Comparison of ENCODE assay signal across 8 cellular contexts in the genomic region with DNA sequence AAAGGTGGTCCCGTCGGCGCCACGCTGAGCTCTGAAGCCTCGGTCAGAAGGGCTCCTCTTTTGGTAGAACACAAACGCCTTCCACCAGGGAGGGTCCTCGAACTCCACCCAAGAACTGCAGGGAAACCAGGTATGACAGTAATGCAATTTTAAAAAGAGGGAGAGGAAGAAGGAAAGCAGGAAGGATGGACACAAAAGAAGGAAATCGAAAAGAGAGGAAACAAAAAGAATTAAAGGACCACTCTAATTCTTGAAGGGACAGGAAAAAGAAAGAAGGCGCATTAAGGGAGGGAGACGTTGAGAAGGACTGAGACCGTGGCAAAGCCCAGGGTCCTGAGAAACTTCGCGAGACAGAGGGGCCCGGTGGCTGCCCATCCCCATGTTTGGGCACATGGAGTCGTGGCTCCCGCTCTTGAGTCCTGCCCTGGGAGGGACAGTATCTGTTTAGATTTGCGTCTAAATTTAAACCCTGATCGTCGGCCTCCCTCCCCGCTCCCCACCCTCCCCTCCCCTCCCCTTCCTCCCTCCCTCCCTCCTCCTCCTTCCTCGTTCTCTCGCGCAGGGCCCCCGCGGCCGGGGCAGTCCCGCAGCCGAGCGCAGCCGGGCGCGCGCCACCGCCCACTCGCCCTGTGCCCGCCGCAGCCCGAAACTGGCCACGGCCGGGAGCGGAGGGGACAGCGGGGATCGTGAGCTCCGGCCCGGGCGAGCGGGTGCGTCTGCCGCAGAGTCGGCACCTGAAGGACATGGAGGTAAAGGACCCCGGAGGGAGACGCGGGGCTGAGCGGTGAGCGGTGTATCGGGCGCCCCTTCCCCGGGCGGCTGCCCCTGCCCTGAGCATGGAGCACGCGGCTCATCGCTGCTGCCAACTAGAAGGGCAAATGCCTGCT. TPM values are rescaled to one million over a fixed set of nuclear protein-coding genes. Genes with fewer than 3 reads are reported as not detected.
DNase-seq lines count a peak whose midpoint lies in the region; ATAC-seq and TF ChIP-seq lines count a peak whose summit lies in the region.

A gene with protein sequence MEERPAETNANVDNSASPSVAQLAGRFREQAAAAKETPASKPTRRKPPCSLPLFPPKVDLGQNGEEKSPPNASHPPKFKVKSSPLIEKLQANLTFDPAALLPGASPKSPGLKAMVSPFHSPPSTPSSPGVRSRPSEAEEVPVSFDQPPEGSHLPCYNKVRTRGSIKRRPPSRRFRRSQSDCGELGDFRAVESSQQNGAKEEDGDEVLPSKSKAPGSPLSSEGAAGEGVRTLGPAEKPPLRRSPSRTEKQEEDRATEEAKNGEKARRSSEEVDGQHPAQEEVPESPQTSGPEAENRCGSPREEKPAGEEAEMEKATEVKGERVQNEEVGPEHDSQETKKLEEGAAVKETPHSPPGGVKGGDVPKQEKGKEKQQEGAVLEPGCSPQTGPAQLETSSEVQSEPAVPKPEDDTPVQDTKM (plus strand): TSS at position 552 of the 887 bp plus-strand sequence. CDS start 192 bp downstream, at position 744.

- ATAC-seq in GM18498 (IDR thresholded peaks at IDR 0.05; ENCODE audit: unreplicated experiment) = peak; percentile 25

- no peak within 1 kb of the TSS for H3K27ac Mint-ChIP-seq in nephron progenitor cell

- H3K36me3 ChIP-seq in MM.1S (replicated peaks; ENCODE audit: insufficient read depth, low read length) (0 out of 2 replicates have a peak, but pooled peaks cover 4% of the 10 kb centered on the region), esophagus muscularis mucosa (no peaks in the 10 kb centered on the region), tibial nerve (no peaks in the 10 kb centered on the region)

- peak within 1 kb of the TSS; percentile 84 for H3K4me3 Mint-ChIP-seq in nephron progenitor cell

- H2AFZ ChIP-seq in MM.1S (ENCODE audit: low read length) = peak within 1 kb of the TSS; percentile 70

- H3K4me3 ChIP-seq in MM.1S (ENCODE audit: low read length) = peak within 1 kb of the TSS; percentile 83
- peak within 1 kb of the TSS; percentile 65 to 84 (median 71) for H3K4me3 ChIP-seq in esophagus muscularis mucosa
- H3K4me3 ChIP-seq in tibial nerve = peak within 1 kb of the TSS; percentile 28 to 68 (median 65)

- DNase-seq in MM.1S (peak; percentile 82), activated T-cell treated with anti-CD3 and anti-CD28 coated beads for 24 hours (ENCODE audit: low read depth) (peak; percentile 54), esophagus muscularis mucosa (ENCODE audit: extremely low spot score) (no peak), nephron progenitor cell (peak; percentile 64), tibial nerve (ENCODE audit: low spot score in 2 of 2) (no peak), NCI-H2107 treated with DMSO at 0.1 percent for 48 hours (lab: John Stamatoyannopoulos, UW; ENCODE audit: unreplicated experiment) (no peak), dedifferentiated amniotic fluid mesenchymal stem cell (ENCODE audit: extremely low spot score) (no peak)

- peaks cover 56% of the 10 kb centered on the region for H3K4me1 Mint-ChIP-seq in nephron progenitor cell

- no peaks in the 10 kb centered on the region for H4K20me1 ChIP-seq in MM.1S (ENCODE audit: insufficient read depth, low read length)

- peak within 1 kb of the TSS; percentile 91 for H3K9ac ChIP-seq in MM.1S (ENCODE audit: low read length)

- H3K4me2 ChIP-seq in MM.1S (ENCODE audit: low read depth, low read length) = peak within 1 kb of the TSS; percentile 90

- H3K9me2 ChIP-seq in MM.1S (replicated peaks; ENCODE audit: insufficient read depth, low read length) = no peaks in the 10 kb centered on the region

- H3K27me3 Mint-ChIP-seq in nephron progenitor cell (ENCODE audit: low read depth, poor library complexity) = peaks cover 34% of the 10 kb centered on the region

- intact Hi-C loops in esophagus muscularis mucosa (cut with DNase I) = no loop called here

- no peak for TF ChIP-seq EP300 in esophagus muscularis mucosa (IDR thresholded peaks at IDR 0.05)
- no peak for TF ChIP-seq EP300 in tibial nerve (IDR thresholded peaks at IDR 0.05)

- H3K9me3 ChIP-seq in MM.1S (replicated peaks; ENCODE audit: insufficient read depth, low read length) = no peaks in the 10 kb centered on the region
- no peaks in the 10 kb centered on the region for H3K9me3 ChIP-seq in esophagus muscularis mucosa
- H3K9me3 ChIP-seq in tibial nerve = peaks cover 0 to 3% (median 0%) of the 10 kb centered on the region in 4 donors

- peaks cover 52% of the 10 kb centered on the region for H3K79me2 ChIP-seq in MM.1S (ENCODE audit: low read length)

- WGBS in esophagus muscularis mucosa = 16% methylated on average over 32 of the region's 62 CpGs
- WGBS in tibial nerve, 2 donors = 7 to 15% methylated on average over 34 to 53 of the region's 62 CpGs

- peaks cover 10% of the 10 kb centered on the region for H3K9me3 Mint-ChIP-seq in nephron progenitor cell

- TF ChIP-seq CTCF in MM.1S (IDR thresholded peaks at IDR 0.05; ENCODE audit: low read length) = no peak
- no peak for TF ChIP-seq CTCF in esophagus muscularis mucosa (IDR thresholded peaks at IDR 0.05)
- TF ChIP-seq CTCF in nephron progenitor cell (IDR thresholded peaks at IDR 0.05) = no peak
- TF ChIP-seq CTCF in tibial nerve (IDR thresholded peaks at IDR 0.05) = no peak

- H3K27me3 ChIP-seq in MM.1S (replicated peaks; ENCODE audit: insufficient read depth, low read length) = no peaks in the 10 kb centered on the region
- no peaks in the 10 kb centered on the region for H3K27me3 ChIP-seq in esophagus muscularis mucosa
- peaks cover 0 to 3% of the 10 kb centered on the region in 2 donors for H3K27me3 ChIP-seq in tibial nerve

- H3F3A ChIP-seq in MM.1S (ENCODE audit: insufficient read depth, low read length) = peaks cover 40% of the 10 kb centered on the region

- H3K4me1 ChIP-seq in MM.1S (ENCODE audit: low read length) (peaks cover 54% of the 10 kb centered on the region), esophagus muscularis mucosa (peaks cover 47 to 64% (median 57%) of the 10 kb centered on the region in 4 donors), tibial nerve (peaks cover 0 to 17% (median 8%) of the 10 kb centered on the region in 4 donors)

- no peak for TF ChIP-seq POLR2A in esophagus muscularis mucosa (IDR thresholded peaks at IDR 0.05; ENCODE audit: low read depth)
- TF ChIP-seq POLR2A in tibial nerve (IDR thresholded peaks at IDR 0.05) = no peak

- peaks cover 3% of the 10 kb centered on the region for H3K36me3 Mint-ChIP-seq in nephron progenitor cell (ENCODE audit: low read depth)

- H3K27ac ChIP-seq in MM.1S (ENCODE audit: low read length) (peak within 1 kb of the TSS; percentile 91), esophagus muscularis mucosa (replicated peaks in 1 of 4) (peak within 1 kb of the TSS; percentile 76 to 85 (median 82)), tibial nerve (peak within 1 kb of the TSS in 3 of 4 donors; percentile 81 to 96 (median 85))

RNA-seq across cellular contexts. Expression of the gene that starts here (rescaled TPM):
- 10 to 100 TPM; 16.8 to 19.0 (median 18.5) TPM for total RNA-seq in esophagus muscularis mucosa
- total RNA-seq in tibial nerve = 10 to 100 TPM; 10.0 to 17.7 (median 12.9) TPM

Comparison
In these comparisons a context has a peak if more than half of its experiments do, and no peak if none do; other contexts are left out.
1. DNase-seq: peak in MM.1S (single experiment), activated T-cell treated with anti-CD3 and anti-CD28 coated beads for 24 hours (single experiment) and nephron progenitor cell (single experiment); none in esophagus muscularis mucosa (single experiment), tibial nerve (0 of 2), NCI-H2107 treated with DMSO at 0.1 percent for 48 hours (single experiment) and dedifferentiated amniotic fluid mesenchymal stem cell (single experiment).
2. Peak in every context shown above with its lines, with median percentiles within 50 percentile points of each other: H3K27ac ChIP-seq and H3K4me3 ChIP-seq.